8 cellular contexts compared by ENCODE assay signal in the genomic region with DNA sequence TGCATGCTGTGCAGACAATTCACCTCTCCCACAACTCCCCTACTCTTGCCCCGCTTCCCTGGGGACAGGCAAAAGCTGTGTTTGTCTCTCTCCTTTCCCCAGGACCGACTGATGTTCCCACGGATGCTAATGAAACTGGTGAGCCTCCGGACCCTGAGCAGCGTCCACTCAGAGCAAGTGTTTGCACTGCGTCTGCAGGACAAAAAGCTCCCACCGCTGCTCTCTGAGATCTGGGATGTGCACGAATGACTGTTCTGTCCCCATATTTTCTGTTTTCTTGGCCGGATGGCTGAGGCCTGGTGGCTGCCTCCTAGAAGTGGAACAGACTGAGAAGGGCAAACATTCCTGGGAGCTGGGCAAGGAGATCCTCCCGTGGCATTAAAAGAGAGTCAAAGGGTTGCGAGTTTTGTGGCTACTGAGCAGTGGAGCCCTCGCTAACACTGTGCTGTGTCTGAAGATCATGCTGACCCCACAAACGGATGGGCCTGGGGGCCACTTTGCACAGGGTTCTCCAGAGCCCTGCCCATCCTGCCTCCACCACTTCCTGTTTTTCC. TPM values are rescaled to one million over a fixed set of nuclear protein-coding genes. Genes with fewer than 3 reads are reported as not detected.
A peak's percentile ranks its signal among the peaks of the same experiment; 100 is the strongest.
DNase-seq lines count a peak whose midpoint lies in the region; ATAC-seq and TF ChIP-seq lines count a peak whose summit lies in the region.

No MANE protein-coding gene starts in this region.

- POLR2A ChIA-PET in AG04450 (lab: Yijun Ruan, JAX): no interaction called here

- H2AFZ ChIP-seq in neural cell (ENCODE audit: low read depth, low read length): peak overlapping the region; percentile 47

- TF ChIP-seq RAD21 in neural cell (conservative IDR thresholded peaks at IDR 0.05): no peak

- peak overlapping the region; percentile 49 for H3K4me2 ChIP-seq in neural cell (ENCODE audit: low read length)

- H3K27me3 ChIP-seq in AG04450 (ENCODE audit: control insufficient read depth, insufficient read depth, low read length) (no peaks in the 10 kb centered on the region), HUES64 (ENCODE audit: insufficient read depth, low read length) (no peaks in the 10 kb centered on the region), neural cell (ENCODE audit: insufficient read depth, low read depth, low read length) (no peaks in the 10 kb centered on the region)

- H3K79me2 ChIP-seq in neural cell (replicated peaks; ENCODE audit: insufficient read depth, low read length): peaks cover 27% of the 10 kb centered on the region

- ATAC-seq in GM18858 (IDR thresholded peaks at IDR 0.05; ENCODE audit: unreplicated experiment): no peak
- ATAC-seq in HG02610 (IDR thresholded peaks at IDR 0.05; ENCODE audit: unreplicated experiment): no peak

- no peaks in the 10 kb centered on the region for H3K9me2 ChIP-seq in neural cell (ENCODE audit: insufficient read depth, low read length)

- no peak for TF ChIP-seq CTCF in AG04450 (IDR thresholded peaks at IDR 0.05; ENCODE audit: low read depth, low read length)
- TF ChIP-seq CTCF in choroid plexus epithelial cell (conservative IDR thresholded peaks at IDR 0.05; ENCODE audit: low read depth, low read length): no peak
- no peak for TF ChIP-seq CTCF in neural cell (IDR thresholded peaks at IDR 0.05; ENCODE audit: poor library complexity, severe bottlenecking)

- H3K36me3 ChIP-seq in HUES64 (ENCODE audit: insufficient read depth, low read length) (no peaks in the 10 kb centered on the region), neural cell (ENCODE audit: insufficient read depth, low read length) (no peaks in the 10 kb centered on the region)

- H3K27ac ChIP-seq in AG04450 (ENCODE audit: low read depth, low read length) (peak overlapping the region; percentile 88), HUES64 (ENCODE audit: low read depth, low read length) (peak overlapping the region; percentile 97), neural cell (ENCODE audit: low read length) (peak overlapping the region; percentile 89)

- DNase-seq in AG04450 (ENCODE audit: low read depth, low spot score): no peak
- no peak for DNase-seq in choroid plexus epithelial cell (ENCODE audit: low read depth)
- no peak for DNase-seq in stimulated activated naive CD4-positive, alpha-beta T cell (lab: John Stamatoyannopoulos, UW)
- DNase-seq in SW480 (ENCODE audit: low spot score): no peak

- H3K9me3 ChIP-seq in AG04450 (ENCODE audit: control insufficient read depth, insufficient read depth, low read length): no peaks in the 10 kb centered on the region
- no peaks in the 10 kb centered on the region for H3K9me3 ChIP-seq in HUES64 (ENCODE audit: insufficient read depth, low read depth, low read length)
- H3K9me3 ChIP-seq in neural cell (ENCODE audit: low read length): no peaks in the 10 kb centered on the region

- WGBS in HUES64: 40% methylated on average over 13 of the region's 13 CpGs

- CTCF ChIA-PET in AG04450 (lab: Charles Lee): interaction anchor here (0.6 to 2.1 kb wide), 4 partner anchors 10 to 89 kb away, joined by 3 to 18 read pairs (median 4); partner anchors contain the start of gene NR1H3

- H4K20me1 ChIP-seq in neural cell (ENCODE audit: insufficient read depth): peaks cover 3% of the 10 kb centered on the region

- H3F3A ChIP-seq in neural cell (ENCODE audit: insufficient read depth, low read length, poor library complexity, severe bottlenecking): peaks cover 4% of the 10 kb centered on the region

- no peak overlapping the region for H3K4me3 ChIP-seq in AG04450 (ENCODE audit: low read depth, low read length)
- peak overlapping the region; percentile 96 for H3K4me3 ChIP-seq in HUES64 (ENCODE audit: low read length)
- peak overlapping the region; percentile 80 for H3K4me3 ChIP-seq in choroid plexus epithelial cell (ENCODE audit: low read depth, low read length)
- peak overlapping the region; percentile 75 for H3K4me3 ChIP-seq in neural cell (ENCODE audit: low read length)

- H3K4me1 ChIP-seq in HUES64 (ENCODE audit: insufficient read depth, low read length): peaks cover 25% of the 10 kb centered on the region

- TF ChIP-seq EP300 in neural cell (conservative IDR thresholded peaks at IDR 0.05; ENCODE audit: poor library complexity, severe bottlenecking): no peak

- H3K9ac ChIP-seq in HUES64 (ENCODE audit: low read depth, low read length) (peak overlapping the region; percentile 35), neural cell (ENCODE audit: low read length) (peak overlapping the region; percentile 84)

TF ChIP-seq in neural cell, 6 proteins besides CTCF, POLR2A, EP300 and RAD21:
- TF ChIP-seq, protein P1, sequence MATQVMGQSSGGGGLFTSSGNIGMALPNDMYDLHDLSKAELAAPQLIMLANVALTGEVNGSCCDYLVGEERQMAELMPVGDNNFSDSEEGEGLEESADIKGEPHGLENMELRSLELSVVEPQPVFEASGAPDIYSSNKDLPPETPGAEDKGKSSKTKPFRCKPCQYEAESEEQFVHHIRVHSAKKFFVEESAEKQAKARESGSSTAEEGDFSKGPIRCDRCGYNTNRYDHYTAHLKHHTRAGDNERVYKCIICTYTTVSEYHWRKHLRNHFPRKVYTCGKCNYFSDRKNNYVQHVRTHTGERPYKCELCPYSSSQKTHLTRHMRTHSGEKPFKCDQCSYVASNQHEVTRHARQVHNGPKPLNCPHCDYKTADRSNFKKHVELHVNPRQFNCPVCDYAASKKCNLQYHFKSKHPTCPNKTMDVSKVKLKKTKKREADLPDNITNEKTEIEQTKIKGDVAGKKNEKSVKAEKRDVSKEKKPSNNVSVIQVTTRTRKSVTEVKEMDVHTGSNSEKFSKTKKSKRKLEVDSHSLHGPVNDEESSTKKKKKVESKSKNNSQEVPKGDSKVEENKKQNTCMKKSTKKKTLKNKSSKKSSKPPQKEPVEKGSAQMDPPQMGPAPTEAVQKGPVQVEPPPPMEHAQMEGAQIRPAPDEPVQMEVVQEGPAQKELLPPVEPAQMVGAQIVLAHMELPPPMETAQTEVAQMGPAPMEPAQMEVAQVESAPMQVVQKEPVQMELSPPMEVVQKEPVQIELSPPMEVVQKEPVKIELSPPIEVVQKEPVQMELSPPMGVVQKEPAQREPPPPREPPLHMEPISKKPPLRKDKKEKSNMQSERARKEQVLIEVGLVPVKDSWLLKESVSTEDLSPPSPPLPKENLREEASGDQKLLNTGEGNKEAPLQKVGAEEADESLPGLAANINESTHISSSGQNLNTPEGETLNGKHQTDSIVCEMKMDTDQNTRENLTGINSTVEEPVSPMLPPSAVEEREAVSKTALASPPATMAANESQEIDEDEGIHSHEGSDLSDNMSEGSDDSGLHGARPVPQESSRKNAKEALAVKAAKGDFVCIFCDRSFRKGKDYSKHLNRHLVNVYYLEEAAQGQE (IDR thresholded peaks at IDR 0.05; ENCODE audit: borderline replicate concordance): no peak
- TF ChIP-seq TAF1 (IDR thresholded peaks at IDR 0.05; ENCODE audit: low read depth) (no peak), MXI1 (conservative IDR thresholded peaks at IDR 0.05; ENCODE audit: poor library complexity, severe bottlenecking) (no peak), POLR2AphosphoS5 (IDR thresholded peaks at IDR 0.05) (no peak), SMC3 (conservative IDR thresholded peaks at IDR 0.05; ENCODE audit: poor library complexity) (no peak), EZH2 (IDR thresholded peaks at IDR 0.05; ENCODE audit: borderline replicate concordance, insufficient read depth, low read length, poor library complexity, severe bottlenecking) (no peak)

RNA-seq across cellular contexts. Expression of gene MADD, which starts 1.4 kb away (rescaled TPM):
- polyA plus RNA-seq in AG04450 (2011; rRNA removed): 10.5 and 20.9 TPM in 2 replicates
- 29.9 and 43.1 TPM in 2 replicates for polyA minus RNA-seq in AG04450 (2011; rRNA and poly(A)+ RNA removed)
- polyA plus RNA-seq in HUES64 (2013, experiment 1 of 2): 20.2 TPM
- 20.7 TPM for polyA plus RNA-seq in HUES64 (2013, experiment 2 of 2)
- polyA plus RNA-seq in neural cell: 46.1 and 66.9 TPM in 2 replicates
- polyA minus RNA-seq in neural cell: 79.1 and 92.6 TPM in 2 replicates

RNA-seq across cellular contexts. Expression of gene NR1H3, which starts 10.7 kb away (rescaled TPM):
- polyA plus RNA-seq in AG04450 (2011; rRNA removed): 21.9 and 27.2 TPM in 2 replicates
- 23.8 and 30.3 TPM in 2 replicates for polyA minus RNA-seq in AG04450 (2011; rRNA and poly(A)+ RNA removed)
- polyA plus RNA-seq in HUES64 (2013, experiment 1 of 2): 19.4 TPM
- polyA plus RNA-seq in HUES64 (2013, experiment 2 of 2): 20.4 TPM
- polyA plus RNA-seq in neural cell: 7.7 and 16.5 TPM in 2 replicates
- polyA minus RNA-seq in neural cell: 8.7 and 10.2 TPM in 2 replicates

RNA-seq across cellular contexts. Expression of gene ACP2, which starts 19.9 kb away (rescaled TPM):
- polyA plus RNA-seq in AG04450 (2011; rRNA removed) (20.8 and 25.1 TPM in 2 replicates), neural cell (47.2 and 48.1 TPM in 2 replicates)
- polyA minus RNA-seq in AG04450 (2011; rRNA and poly(A)+ RNA removed): 31.9 and 42.1 TPM in 2 replicates
- 24.3 TPM for polyA plus RNA-seq in HUES64 (2013, experiment 1 of 2)
- polyA plus RNA-seq in HUES64 (2013, experiment 2 of 2): 19.9 TPM
- 67.0 and 78.2 TPM in 2 replicates for polyA minus RNA-seq in neural cell

RNA-seq across cellular contexts. Expression of gene DDB2, which starts 53.8 kb away (rescaled TPM):
- polyA plus RNA-seq in AG04450 (2011; rRNA removed) (47.3 and 48.1 TPM in 2 replicates), neural cell (9.8 and 13.0 TPM in 2 replicates)
- 27.1 and 32.5 TPM in 2 replicates for polyA minus RNA-seq in AG04450 (2011; rRNA and poly(A)+ RNA removed)
- 36.7 TPM for polyA plus RNA-seq in HUES64 (2013, experiment 1 of 2)
- polyA plus RNA-seq in HUES64 (2013, experiment 2 of 2): 44.4 TPM
- 3.4 and 4.9 TPM in 2 replicates for polyA minus RNA-seq in neural cell
